ENCODE assay signal across 29 cellular contexts in the genomic region with DNA sequence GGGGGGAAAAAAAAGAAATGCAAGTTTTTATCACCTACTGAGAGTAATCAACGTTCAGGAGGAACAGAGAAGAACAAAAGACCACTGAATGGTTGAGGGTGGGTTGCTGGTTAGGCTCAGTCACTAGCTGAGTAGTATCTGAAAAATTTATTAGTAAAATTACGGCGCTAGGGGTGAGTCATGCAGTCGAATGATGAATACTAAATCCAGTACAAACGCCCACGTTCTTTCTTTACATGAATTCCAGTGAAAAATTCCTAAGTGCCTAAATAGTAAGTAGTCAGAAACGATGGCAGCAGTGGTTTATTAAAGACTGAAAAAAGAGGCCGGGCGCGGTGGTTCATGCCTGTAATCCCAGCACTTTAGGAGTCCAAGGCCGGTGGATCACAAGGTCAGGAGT. TPM values are rescaled to one million over a fixed set of nuclear protein-coding genes. Genes with fewer than 3 reads are reported as not detected.
DNase-seq lines count a peak whose midpoint lies in the region; ATAC-seq and TF ChIP-seq lines count a peak whose summit lies in the region.
"Had no signal": no experiment of that assay in that cellular context is flagged by ENCODE, and none has a peak within 500 bp of the region (broad histone marks: within the 10 kb centered on the region; RNA-seq: fewer than 3 reads in every experiment).

No MANE protein-coding gene starts in this region.

- H3K9ac ChIP-seq in HCT116 (ENCODE audit: low read length) = no peak overlapping the region
- no peak overlapping the region for H3K9ac ChIP-seq in smooth muscle cell (ENCODE audit: low read depth)
- H3K9ac ChIP-seq: BLaER1 treated with 17β-estradiol and CSF1 and Interleukin-3, amounts not matched to agents 10 nM and 100 nM had no signal

- intact Hi-C loops in HCT116 (cut with micrococcal nuclease) = no loop called here

- H2AFZ ChIP-seq in HCT116 (ENCODE audit: low read depth, low read length, poor library complexity, severe bottlenecking) (no peak overlapping the region), smooth muscle cell (ENCODE audit: low read depth) (no peak overlapping the region)

- H4K20me1 ChIP-seq in HCT116 (ENCODE audit: insufficient read depth) = no peaks in the 10 kb centered on the region
- H4K20me1 ChIP-seq in smooth muscle cell (ENCODE audit: low read depth) = no peaks in the 10 kb centered on the region
- H4K20me1 ChIP-seq: BLaER1 treated with 17β-estradiol and CSF1 and Interleukin-3, amounts not matched to agents 10 nM and 100 nM had no signal

- BruUV-seq in HCT116 (replicated peaks; lab: Mats Ljungman, UMichigan) = no TSS peak

- H3F3A ChIP-seq in smooth muscle cell (ENCODE audit: low read depth) = no peaks in the 10 kb centered on the region

- H3K36me3 ChIP-seq in HCT116 (ENCODE audit: control insufficient read depth in 1 of 2, insufficient read depth in 2 of 2, low read length in 2 of 2) = no peaks in the 10 kb centered on the region
- no peaks in the 10 kb centered on the region for H3K36me3 ChIP-seq in smooth muscle cell (ENCODE audit: low read depth)
- no peaks in the 10 kb centered on the region for H3K36me3 ChIP-seq in HAP-1 (replicated peaks)
- H3K36me3 ChIP-seq: BLaER1 treated with 17β-estradiol and CSF1 and Interleukin-3, amounts not matched to agents 10 nM and 100 nM; heart left ventricle; right lobe of liver; transverse colon had no signal

- in situ Hi-C loops in HAP-1 (cut with MboI; ENCODE audit: low sequenced_read_pairs) = no loop called here

- ATAC-seq in HCT116 (no peak), HG03135 (IDR thresholded peaks at IDR 0.05; ENCODE audit: unreplicated experiment) (no peak)
- ATAC-seq: activated CD8-positive, alpha-beta memory T cell treated with anti-CD3 and anti-CD28 coated beads, Interleukin-2, amount 10 ng/mL, durations not matched to agents 7 days and 5 days; activated T-cell treated with anti-CD3 and anti-CD28 coated beads, Interleukin-2, amount 50 U/mL, for 72 hours; esophagus mucosa; heart left ventricle; left ventricle myocardium superior; right lobe of liver had no signal

- RAD21 ChIA-PET in HCT116 (lab: Charles Lee; ENCODE audit: low non-redundant PET in 1 of 2, low total read pairs in 2 of 2, uncharacterized antibody in 2 of 2, unreplicated experiment in 2 of 2) = no interaction called here

- DNase-seq in Ammon's horn (ENCODE audit: low spot score) (peak; percentile 20), HCT116 (ENCODE audit: low read depth, low spot score) (no peak), RPMI7951 (ENCODE audit: low read depth) (peak; percentile 20), fibroblast of mammary gland (ENCODE audit: low read depth) (peak; percentile 18), smooth muscle cell (lab: John Stamatoyannopoulos, UW; ENCODE audit: unreplicated experiment) (no peak), HAP-1 (ENCODE audit: low spot score in 2 of 2) (no peak)
- no peak for DNase-seq in stimulated activated naive CD4-positive, alpha-beta T cell treated with Interleukin-2 at 50 U/mL for 16 hours (lab: John Stamatoyannopoulos, UW)
- DNase-seq: activated B cell treated with CpG ODN at 0.5 μM for 24 hours; activated CD8-positive, alpha-beta memory T cell treated with anti-CD3 and anti-CD28 coated beads, Interleukin-2, amount 10 ng/mL, durations not matched to agents 7 days and 5 days; activated T-cell treated with anti-CD3 and anti-CD28 coated beads, Interleukin-2, amount 50 U/mL, for 72 hours; cerebellar nuclear complex; foreskin fibroblast; GDM1; heart left ventricle; KG1; left ventricle myocardium superior; NCI-H1417 treated with DMSO at 0.1 percent for 48 hours; NCI-H345; posterior cingulate gyrus; right lobe of liver; SIG-M5; stimulated activated CD4-positive, alpha-beta T cell treated with anti-CD3 and anti-CD28 coated beads, Interleukin-4, amount 100 ng/mL, for 24 hours; transverse colon had no signal

- H3K9me3 ChIP-seq in HCT116 (ENCODE audit: control insufficient read depth in 1 of 2, insufficient read depth in 1 of 2, low read depth in 1 of 2, low read length in 2 of 2) (no peaks in the 10 kb centered on the region), smooth muscle cell (replicated peaks; ENCODE audit: low read depth) (no peaks in the 10 kb centered on the region), HAP-1 (no peaks in the 10 kb centered on the region)
- H3K9me3 ChIP-seq: right lobe of liver, transverse colon had no signal

- CTCF ChIA-PET in HCT116 (lab: Charles Lee) = no interaction called here

- no peaks in the 10 kb centered on the region for H3K9me2 ChIP-seq in HCT116 (ENCODE audit: insufficient read depth)

- no peak for TF ChIP-seq POLR2A in HCT116 (IDR thresholded peaks at IDR 0.05; ENCODE audit: borderline replicate concordance, extremely low read depth, insufficient read depth, insufficient read length)

- H3K27me3 ChIP-seq in HCT116 (ENCODE audit: insufficient read depth, low read length) (peaks cover 37% of the 10 kb centered on the region), smooth muscle cell (ENCODE audit: low read depth) (no peaks in the 10 kb centered on the region), HAP-1 (ENCODE audit: low read depth) (no peaks in the 10 kb centered on the region)
- H3K27me3 ChIP-seq: BLaER1 treated with 17β-estradiol and CSF1 and Interleukin-3, amounts not matched to agents 10 nM and 100 nM; right lobe of liver; transverse colon had no signal

- 75% methylated on average over 11 of the region's 11 CpGs for WGBS in smooth muscle cell (ENCODE audit: low lambda C conversion rate)

- no peak for TF ChIP-seq RAD21 in HCT116 (IDR thresholded peaks at IDR 0.05; ENCODE audit: low read depth)

- H3K27ac ChIP-seq in HCT116 (ENCODE audit: low read depth, low read length) (no peak overlapping the region), smooth muscle cell (ENCODE audit: low read depth) (no peak overlapping the region)
- H3K27ac ChIP-seq: BLaER1 treated with 17β-estradiol and CSF1 and Interleukin-3, amounts not matched to agents 10 nM and 100 nM; heart left ventricle; right lobe of liver; transverse colon had no signal

- TF ChIP-seq CTCF in HCT116 (IDR thresholded peaks at IDR 0.05 in 2 of 3, conservative IDR thresholded peaks at IDR 0.05 in 1 of 3; ENCODE audit: borderline replicate concordance in 1 of 3, insufficient read depth in 1 of 3, low read depth in 2 of 3, low read length in 2 of 3) (no peak), fibroblast of mammary gland (conservative IDR thresholded peaks at IDR 0.05; ENCODE audit: control insufficient read depth, insufficient read depth, low read depth, low read length) (no peak), smooth muscle cell (IDR thresholded peaks at IDR 0.05; ENCODE audit: borderline replicate concordance, insufficient read depth, poor library complexity, severe bottlenecking) (no peak)

- H3K4me2 ChIP-seq in HCT116 (ENCODE audit: low read length) (no peak overlapping the region), smooth muscle cell (no peak overlapping the region)
- H3K4me2 ChIP-seq: BLaER1 treated with 17β-estradiol and CSF1 and Interleukin-3, amounts not matched to agents 10 nM and 100 nM had no signal

- H3K79me2 ChIP-seq in HCT116 (ENCODE audit: insufficient read depth, low read length) = no peaks in the 10 kb centered on the region
- H3K79me2 ChIP-seq in smooth muscle cell (ENCODE audit: low read depth) = no peaks in the 10 kb centered on the region

- H3K4me1 ChIP-seq in HCT116 (ENCODE audit: control insufficient read depth in 1 of 2, insufficient read depth in 2 of 2, low read length in 2 of 2) (no peaks in the 10 kb centered on the region), smooth muscle cell (ENCODE audit: low read depth) (no peaks in the 10 kb centered on the region), HAP-1 (no peaks in the 10 kb centered on the region)
- H3K4me1 ChIP-seq: BLaER1 treated with 17β-estradiol and CSF1 and Interleukin-3, amounts not matched to agents 10 nM and 100 nM; heart left ventricle; right lobe of liver; transverse colon had no signal

- no peak overlapping the region for H3K4me3 ChIP-seq in HCT116 (replicated peaks in 1 of 2; ENCODE audit: low read depth in 1 of 2, low read length in 2 of 2)
- no peak overlapping the region for H3K4me3 ChIP-seq in fibroblast of mammary gland (ENCODE audit: control insufficient read depth, low read depth, low read length)
- no peak overlapping the region for H3K4me3 ChIP-seq in smooth muscle cell
- H3K4me3 ChIP-seq in HAP-1 = no peak overlapping the region
- H3K4me3 ChIP-seq: BLaER1 treated with 17β-estradiol and CSF1 and Interleukin-3, amounts not matched to agents 10 nM and 100 nM; heart left ventricle; right lobe of liver; transverse colon had no signal

- POLR2A ChIA-PET in HCT116 (lab: Charles Lee) = no interaction called here

TF ChIP-seq in HCT116, 20 proteins besides CTCF, POLR2A, EP300 and RAD21:
- TF ChIP-seq EZH2 (IDR thresholded peaks at IDR 0.05) (no peak), ATF3 (IDR thresholded peaks at IDR 0.05) (no peak), EGR1 (IDR thresholded peaks at IDR 0.05; ENCODE audit: low read depth) (peak; percentile 24; the same call in 1 of the 2 replicates), MAX (IDR thresholded peaks at IDR 0.05) (no peak)
- TF ChIP-seq, protein P1, sequence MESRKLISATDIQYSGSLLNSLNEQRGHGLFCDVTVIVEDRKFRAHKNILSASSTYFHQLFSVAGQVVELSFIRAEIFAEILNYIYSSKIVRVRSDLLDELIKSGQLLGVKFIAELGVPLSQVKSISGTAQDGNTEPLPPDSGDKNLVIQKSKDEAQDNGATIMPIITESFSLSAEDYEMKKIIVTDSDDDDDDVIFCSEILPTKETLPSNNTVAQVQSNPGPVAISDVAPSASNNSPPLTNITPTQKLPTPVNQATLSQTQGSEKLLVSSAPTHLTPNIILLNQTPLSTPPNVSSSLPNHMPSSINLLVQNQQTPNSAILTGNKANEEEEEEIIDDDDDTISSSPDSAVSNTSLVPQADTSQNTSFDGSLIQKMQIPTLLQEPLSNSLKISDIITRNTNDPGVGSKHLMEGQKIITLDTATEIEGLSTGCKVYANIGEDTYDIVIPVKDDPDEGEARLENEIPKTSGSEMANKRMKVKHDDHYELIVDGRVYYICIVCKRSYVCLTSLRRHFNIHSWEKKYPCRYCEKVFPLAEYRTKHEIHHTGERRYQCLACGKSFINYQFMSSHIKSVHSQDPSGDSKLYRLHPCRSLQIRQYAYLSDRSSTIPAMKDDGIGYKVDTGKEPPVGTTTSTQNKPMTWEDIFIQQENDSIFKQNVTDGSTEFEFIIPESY (IDR thresholded peaks at IDR 0.05; ENCODE audit: extremely low read depth, insufficient replicate concordance, low read length) = no peak

RNA-seq across cellular contexts. Expression of gene TEKT4, which starts 52.0 kb away (rescaled TPM):
- total RNA-seq in HCT116 (2021; ENCODE audit: unreplicated experiment) (not detected), smooth muscle cell (not detected in 2 replicates)
- 0.07 TPM in 1 of 2 replicates, not detected in the other for polyA plus RNA-seq in HCT116 (2012)
- not detected in 2 replicates for total RNA-seq in RPMI7951 (2014; rRNA removed; shearing (Covaris generic))
- not detected in 2 replicates for polyA plus RNA-seq in smooth muscle cell
- total RNA-seq: activated B cell treated with CpG ODN at 0.5 μM for 24 hours; activated CD8-positive, alpha-beta memory T cell treated with anti-CD3 and anti-CD28 coated beads, Interleukin-2, amount 10 ng/mL, durations not matched to agents 7 days and 5 days; activated T-cell treated with anti-CD3 and anti-CD28 coated beads, Interleukin-2, amount 50 U/mL, for 72 hours; dermis microvascular lymphatic vessel endothelial cell; esophagus mucosa; left ventricle myocardium superior; transverse colon had no signal
- polyA plus RNA-seq: AG04450, heart left ventricle, keratinocyte had no signal

Comparison
In these comparisons a context has a peak if more than half of its experiments do, and no peak if none do; other contexts are left out.
1. DNase-seq: peak in Ammon's horn (single experiment), RPMI7951 (single experiment) and fibroblast of mammary gland (single experiment); none in HCT116 (single experiment), smooth muscle cell (single experiment), stimulated activated naive CD4-positive, alpha-beta T cell treated with Interleukin-2 at 50 U/mL for 16 hours (single experiment) and HAP-1 (0 of 2).